9 cellular contexts compared by ENCODE assay signal in genomic region chr4:77126844-77127614, GRCh38. TPM values are rescaled to one million over a fixed set of nuclear protein-coding genes. Genes with fewer than 3 reads are reported as not detected.
A peak's percentile ranks its signal among the peaks of the same experiment; 100 is the strongest.
DNase-seq lines count a peak whose midpoint lies in the region; ATAC-seq lines count a peak whose summit lies in the region.
"Had no signal": no experiment of that assay in that cellular context is flagged by ENCODE, and none has a peak within 500 bp of the region (broad histone marks: within the 10 kb centered on the region; RNA-seq: fewer than 3 reads in every experiment).

No MANE protein-coding gene starts in this region.

- POLR2A ChIA-PET in naive thymus-derived CD4-positive, alpha-beta T cell (lab: Charles Lee) = interaction anchor here (0.5 to 0.6 kb wide), 2 partner anchors 27 to 73 kb away, joined by 3 read pairs; no protein-coding TSS in a partner anchor

- intact Hi-C loops in naive thymus-derived CD4-positive, alpha-beta T cell (cut with micrococcal nuclease) = no loop called here

- H3K36me3 Mint-ChIP-seq in naive thymus-derived CD4-positive, alpha-beta T cell = no peaks in the 10 kb centered on the region

- ATAC-seq in GM18520 (IDR thresholded peaks at IDR 0.05; ENCODE audit: unreplicated experiment) (peak; percentile 84), HG02840 (IDR thresholded peaks at IDR 0.05; ENCODE audit: low FRiP score, unreplicated experiment) (peak; percentile 91)
- peak; percentile 79 for ATAC-seq in naive thymus-derived CD4-positive, alpha-beta T cell

- CTCF ChIA-PET in naive thymus-derived CD4-positive, alpha-beta T cell (lab: Charles Lee) = interaction anchor here (1.4 kb wide), 1 partner anchor 31 kb away, joined by 7 read pairs; no protein-coding TSS in a partner anchor

- peak overlapping the region in 2 of 10 donors; percentile 15 to 43 for H3K4me3 Mint-ChIP-seq in naive thymus-derived CD4-positive, alpha-beta T cell

- peak overlapping the region in 7 of 9 donors; percentile 21 to 62 (median 41) for H3K27ac Mint-ChIP-seq in naive thymus-derived CD4-positive, alpha-beta T cell

- H3K4me1 ChIP-seq in naive thymus-derived CD4-positive, alpha-beta T cell (ENCODE audit: control insufficient read depth in 2 of 2, insufficient read depth in 2 of 2, low read length in 2 of 2) = peaks cover 0 to 7% of the 10 kb centered on the region in 2 donors

- no peak overlapping the region for H3K27ac ChIP-seq in naive thymus-derived CD4-positive, alpha-beta T cell (ENCODE audit: low read depth, low read length)
- H3K27ac ChIP-seq: WERI-Rb-1 had no signal

- H3K9me3 ChIP-seq in naive thymus-derived CD4-positive, alpha-beta T cell (ENCODE audit: control insufficient read depth in 2 of 3, low read length in 3 of 3) = no peaks in the 10 kb centered on the region

- peaks cover 0 to 8% (median 0%) of the 10 kb centered on the region in 11 donors for H3K9me3 Mint-ChIP-seq in naive thymus-derived CD4-positive, alpha-beta T cell

- H3K36me3 ChIP-seq in naive thymus-derived CD4-positive, alpha-beta T cell (ENCODE audit: control insufficient read depth in 2 of 3, insufficient read depth in 3 of 3, low read length in 3 of 3) = no peaks in the 10 kb centered on the region
- H3K36me3 ChIP-seq: WERI-Rb-1 had no signal

- DNase-seq in NOMO-1 treated with dmso at 0.1 percent for 144 hours (lab: John Stamatoyannopoulos, UW; ENCODE audit: unreplicated experiment) (peak; percentile 75), HuH-7.5 (ENCODE audit: low spot score) (no peak), NCI-H1930 (lab: John Stamatoyannopoulos, UW) (no peak), NCI-H1436 (lab: John Stamatoyannopoulos, UW) (no peak)
- no peak for DNase-seq in naive thymus-derived CD4-positive, alpha-beta T cell
- DNase-seq in NK-92 treated with Interleukin-12 subunit alpha and Interleukin-12 subunit beta, amount 100 ng/mL, for 24 hours (lab: John Stamatoyannopoulos, UW) = no peak
- DNase-seq: WERI-Rb-1 had no signal

- H3K4me1 Mint-ChIP-seq in naive thymus-derived CD4-positive, alpha-beta T cell = peaks cover 9 to 22% (median 16%) of the 10 kb centered on the region in 7 donors

- H3K27me3 Mint-ChIP-seq in naive thymus-derived CD4-positive, alpha-beta T cell = peaks cover 0 to 31% (median 0%) of the 10 kb centered on the region in 5 donors

- H3K4me3 ChIP-seq in naive thymus-derived CD4-positive, alpha-beta T cell (ENCODE audit: low read length) = no peak overlapping the region

- H3K27me3 ChIP-seq in naive thymus-derived CD4-positive, alpha-beta T cell (ENCODE audit: control insufficient read depth in 2 of 2, insufficient read depth in 2 of 2, low read length in 2 of 2) = no peaks in the 10 kb centered on the region

RNA-seq across cellular contexts. Expression of gene CCNG2, which starts 30.0 kb away (rescaled TPM):
- total RNA-seq in naive thymus-derived CD4-positive, alpha-beta T cell = 10 to 100 TPM; 23.6 to 36.7 (median 30.4) TPM
- polyA plus RNA-seq in naive thymus-derived CD4-positive, alpha-beta T cell = 10 to 100 TPM in 1 of 2 donors, 1 to 10 TPM in 1; 8.5 to 13.7 TPM

RNA-seq across cellular contexts. Expression of gene CCNI, which starts 51.2 kb away (rescaled TPM):
- 100 to 1,000 TPM; 206 to 393 (median 314) TPM for total RNA-seq in naive thymus-derived CD4-positive, alpha-beta T cell
- polyA plus RNA-seq in naive thymus-derived CD4-positive, alpha-beta T cell = 100 to 1,000 TPM; 345 to 418 TPM
